34 cellular contexts compared by ENCODE assay signal in genomic region chr10:30630571-30630970, GRCh38. TPM values are rescaled to one million over a fixed set of nuclear protein-coding genes. Genes with fewer than 3 reads are reported as not detected.
DNase-seq lines count a peak whose midpoint lies in the region; ATAC-seq and TF ChIP-seq lines count a peak whose summit lies in the region.
"Had no signal": no experiment of that assay in that cellular context is flagged by ENCODE, and none has a peak within 500 bp of the region (broad histone marks: within the 10 kb centered on the region; RNA-seq: fewer than 3 reads in every experiment).

No MANE protein-coding gene starts in this region.

- H2AFZ ChIP-seq in MM.1S (ENCODE audit: low read length) = peak overlapping the region; percentile 20; the same call in 1 of the 2 replicates
- H2AFZ ChIP-seq: neural progenitor cell had no signal

- H3K9me2 ChIP-seq in MM.1S (replicated peaks; ENCODE audit: insufficient read depth, low read length) = no peaks in the 10 kb centered on the region

- peak overlapping the region; percentile 32 for H3K4me2 ChIP-seq in MM.1S (ENCODE audit: low read depth, low read length)
- H3K4me2 ChIP-seq: neural progenitor cell had no signal

- no peak overlapping the region for H3K27ac Mint-ChIP-seq in activated CD4-positive, alpha-beta T cell treated with anti-CD3 and anti-CD28 coated beads, Interleukin-2, amount 10 ng/mL, durations not matched to agents 24 days and 14 days
- H3K27ac Mint-ChIP-seq: activated CD8-positive, alpha-beta T cell treated with anti-CD3 and anti-CD28 coated beads for 36 hours; activated naive CD4-positive, alpha-beta T cell treated with anti-CD3 and anti-CD28 coated beads, Interleukin-2, amount 50 U/mL, for 24 hours; activated T-helper 17 cell treated with anti-CD3 and anti-CD28 coated beads, Interleukin-2, amount 50 U/mL, for 72 hours; dendritic cell treated with granulocyte-macrophage colony-stimulating factor and Interleukin-4, amounts not matched to agents 40 ng/mL and 50 ng/mL, for 4 days; neural progenitor cell had no signal

- H3K36me3 ChIP-seq in MM.1S (replicated peaks; ENCODE audit: insufficient read depth, low read length) = no peaks in the 10 kb centered on the region
- no peaks in the 10 kb centered on the region for H3K36me3 ChIP-seq in lower lobe of right lung
- no peaks in the 10 kb centered on the region for H3K36me3 ChIP-seq in effector memory CD4-positive, alpha-beta T cell (ENCODE audit: control insufficient read depth, insufficient read depth, low read length)
- H3K36me3 ChIP-seq: MG63, neural progenitor cell, right lobe of liver, SJSA1, uterus had no signal

- no peaks in the 10 kb centered on the region for H3K36me3 Mint-ChIP-seq in activated CD4-positive, alpha-beta T cell treated with anti-CD3 and anti-CD28 coated beads, Interleukin-2, amount 10 ng/mL, durations not matched to agents 24 days and 14 days (ENCODE audit: low read depth)
- H3K36me3 Mint-ChIP-seq: activated naive CD4-positive, alpha-beta T cell treated with anti-CD3 and anti-CD28 coated beads, Interleukin-2, amount 50 U/mL, for 24 hours; neural progenitor cell had no signal

- H3K4me3 ChIP-seq in AG10803 (ENCODE audit: low read length) (no peak overlapping the region), MM.1S (ENCODE audit: low read length) (no peak overlapping the region), epithelial cell of esophagus (ENCODE audit: low read length) (no peak overlapping the region), lower lobe of right lung (no peak overlapping the region)
- no peak overlapping the region for H3K4me3 ChIP-seq in effector memory CD4-positive, alpha-beta T cell (ENCODE audit: insufficient read depth, low read depth, low read length, poor library complexity, severe bottlenecking)
- H3K4me3 ChIP-seq: MG63, neural progenitor cell, right lobe of liver, SJSA1, testis, uterus had no signal

- no peaks in the 10 kb centered on the region for H3K79me2 ChIP-seq in MM.1S (ENCODE audit: low read length)

- ATAC-seq in lower lobe of right lung (no peak), HG03442 (IDR thresholded peaks at IDR 0.05; ENCODE audit: unreplicated experiment) (no peak)
- ATAC-seq: activated CD4-positive, CD25-positive, alpha-beta regulatory T cell treated with anti-CD3 and anti-CD28 coated beads, Interleukin-2, amount 50 U/mL, for 24 hours; activated CD8-positive, alpha-beta T cell treated with anti-CD3 and anti-CD28 coated beads for 36 hours; activated T-helper 17 cell treated with anti-CD3 and anti-CD28 coated beads, Interleukin-2, amount 50 U/mL, for 72 hours; foreskin keratinocyte; left cardiac atrium; right lobe of liver had no signal

- no peak for TF ChIP-seq CTCF in AG10803 (conservative IDR thresholded peaks at IDR 0.05; ENCODE audit: low read length)
- no peak for TF ChIP-seq CTCF in MM.1S (IDR thresholded peaks at IDR 0.05; ENCODE audit: low read length)
- no peak for TF ChIP-seq CTCF in epithelial cell of esophagus (IDR thresholded peaks at IDR 0.05; ENCODE audit: insufficient read depth, low read depth, low read length, missing control alignments)
- TF ChIP-seq CTCF in lower lobe of right lung (IDR thresholded peaks at IDR 0.05) = no peak

- H3K9me3 ChIP-seq in MM.1S (replicated peaks; ENCODE audit: insufficient read depth, low read length) (no peaks in the 10 kb centered on the region), lower lobe of right lung (no peaks in the 10 kb centered on the region)
- no peaks in the 10 kb centered on the region for H3K9me3 ChIP-seq in effector memory CD4-positive, alpha-beta T cell (ENCODE audit: control insufficient read depth, low read length)
- H3K9me3 ChIP-seq: MG63, right lobe of liver, SJSA1, testis, uterus had no signal

- H3K4me1 ChIP-seq in MM.1S (ENCODE audit: low read length) (peaks cover 20% of the 10 kb centered on the region), lower lobe of right lung (no peaks in the 10 kb centered on the region)
- no peaks in the 10 kb centered on the region for H3K4me1 ChIP-seq in effector memory CD4-positive, alpha-beta T cell (ENCODE audit: control insufficient read depth, insufficient read depth, low read length, poor library complexity, severe bottlenecking)
- H3K4me1 ChIP-seq: neural progenitor cell, right lobe of liver, SJSA1, testis, uterus had no signal

- no peaks in the 10 kb centered on the region for H3K9me3 Mint-ChIP-seq in activated CD4-positive, alpha-beta T cell treated with anti-CD3 and anti-CD28 coated beads, Interleukin-2, amount 10 ng/mL, durations not matched to agents 24 days and 14 days
- H3K9me3 Mint-ChIP-seq: activated CD8-positive, alpha-beta T cell treated with anti-CD3 and anti-CD28 coated beads for 36 hours; activated naive CD4-positive, alpha-beta T cell treated with anti-CD3 and anti-CD28 coated beads, Interleukin-2, amount 50 U/mL, for 24 hours; activated T-helper 17 cell treated with anti-CD3 and anti-CD28 coated beads, Interleukin-2, amount 50 U/mL, for 72 hours; dendritic cell treated with granulocyte-macrophage colony-stimulating factor and Interleukin-4, amounts not matched to agents 40 ng/mL and 50 ng/mL, for 4 days; neural progenitor cell had no signal

- H3K4me1 Mint-ChIP-seq in activated CD4-positive, alpha-beta T cell treated with anti-CD3 and anti-CD28 coated beads, Interleukin-2, amount 10 ng/mL, durations not matched to agents 24 days and 14 days = no peaks in the 10 kb centered on the region
- H3K4me1 Mint-ChIP-seq: activated naive CD4-positive, alpha-beta T cell treated with anti-CD3 and anti-CD28 coated beads, Interleukin-2, amount 50 U/mL, for 24 hours; activated T-helper 17 cell treated with anti-CD3 and anti-CD28 coated beads, Interleukin-2, amount 50 U/mL, for 72 hours; neural progenitor cell had no signal

- DNase-seq in AG10803 (ENCODE audit: low read depth) (peak; percentile 25), MM.1S (peak; percentile 86), epithelial cell of esophagus (ENCODE audit: low read depth) (peak; percentile 39), lower lobe of right lung (no peak), GF-D8 (lab: John Stamatoyannopoulos, UW) (no peak)
- DNase-seq in effector memory CD4-positive, alpha-beta T cell = no peak
- DNase-seq in activated CD4-positive, alpha-beta T cell treated with anti-CD3 and anti-CD28 coated beads, Interleukin-2, amount 10 ng/mL, durations not matched to agents 24 days and 14 days = no peak
- DNase-seq: activated CD8-positive, alpha-beta T cell treated with anti-CD3 and anti-CD28 coated beads for 36 hours; aorta; caudate nucleus; DMS153; foreskin keratinocyte; left cardiac atrium; mammary epithelial cell; MG63; NCI-H1417; NCI-H2029 treated with DMSO at 0.1 percent for 48 hours; NCI-H69; posterior cingulate gyrus; right lobe of liver; stimulated activated naive CD4-positive, alpha-beta T cell; T-helper 1 cell; testis; uterus had no signal

- intact Hi-C loops in lower lobe of right lung (cut with DNase I) = no loop called here
- intact Hi-C loops in activated CD4-positive, alpha-beta T cell treated with anti-CD3 and anti-CD28 coated beads, Interleukin-2, amount 10 ng/mL, durations not matched to agents 24 days and 14 days (cut with micrococcal nuclease) = no loop called here

- H3K27me3 Mint-ChIP-seq in activated CD4-positive, alpha-beta T cell treated with anti-CD3 and anti-CD28 coated beads, Interleukin-2, amount 10 ng/mL, durations not matched to agents 24 days and 14 days = peaks cover 32% of the 10 kb centered on the region

- no peak overlapping the region for H3K4me3 Mint-ChIP-seq in activated CD4-positive, alpha-beta T cell treated with anti-CD3 and anti-CD28 coated beads, Interleukin-2, amount 10 ng/mL, durations not matched to agents 24 days and 14 days
- H3K4me3 Mint-ChIP-seq: activated CD8-positive, alpha-beta T cell treated with anti-CD3 and anti-CD28 coated beads for 36 hours; activated naive CD4-positive, alpha-beta T cell treated with anti-CD3 and anti-CD28 coated beads, Interleukin-2, amount 50 U/mL, for 24 hours; activated T-helper 17 cell treated with anti-CD3 and anti-CD28 coated beads, Interleukin-2, amount 50 U/mL, for 72 hours; dendritic cell treated with granulocyte-macrophage colony-stimulating factor and Interleukin-4, amounts not matched to agents 40 ng/mL and 50 ng/mL, for 4 days; neural progenitor cell had no signal

- H3F3A ChIP-seq in MM.1S (ENCODE audit: insufficient read depth, low read length) = peaks cover 7% of the 10 kb centered on the region; the same call in 1 of the 2 replicates

- no peaks in the 10 kb centered on the region for H4K20me1 ChIP-seq in MM.1S (ENCODE audit: insufficient read depth, low read length)

- H3K27me3 ChIP-seq in MM.1S (replicated peaks; ENCODE audit: insufficient read depth, low read length) = no peaks in the 10 kb centered on the region
- no peaks in the 10 kb centered on the region for H3K27me3 ChIP-seq in lower lobe of right lung (ENCODE audit: low read depth)
- H3K27me3 ChIP-seq in effector memory CD4-positive, alpha-beta T cell (replicated peaks; ENCODE audit: control insufficient read depth, insufficient read depth, low read length, poor library complexity, severe bottlenecking) = no peaks in the 10 kb centered on the region
- H3K27me3 ChIP-seq: MG63, neural progenitor cell, right lobe of liver, SJSA1, testis, uterus had no signal

- peak overlapping the region; percentile 66; the same call in 1 of the 2 replicates for H3K27ac ChIP-seq in MM.1S (ENCODE audit: low read length)
- peak overlapping the region; percentile 24 for H3K27ac ChIP-seq in lower lobe of right lung
- no peak overlapping the region for H3K27ac ChIP-seq in effector memory CD4-positive, alpha-beta T cell (ENCODE audit: insufficient read depth, low read length, poor library complexity, severe bottlenecking)
- H3K27ac ChIP-seq: foreskin keratinocyte, neural progenitor cell, right lobe of liver, SJSA1, testis, uterus had no signal

- H3K9ac ChIP-seq in MM.1S (ENCODE audit: low read length) = peak overlapping the region; percentile 17; the same call in 1 of the 2 replicates
- H3K9ac ChIP-seq: neural progenitor cell had no signal

RNA-seq across cellular contexts. Expression of gene LYZL2, which starts 1.0 kb away (rescaled TPM):
- total RNA-seq in lower lobe of right lung = not detected
- not detected in 2 replicates for total RNA-seq in activated CD4-positive, alpha-beta T cell treated with anti-CD3 and anti-CD28 coated beads, Interleukin-2, amount 10 ng/mL, durations not matched to agents 24 days and 14 days
- total RNA-seq: activated CD8-positive, alpha-beta T cell treated with anti-CD3 and anti-CD28 coated beads for 36 hours; activated T-helper 17 cell treated with anti-CD3 and anti-CD28 coated beads, Interleukin-2, amount 50 U/mL, for 72 hours; aorta; foreskin keratinocyte; G401; H1; left cardiac atrium; mammary epithelial cell; right lobe of liver; RPMI7951; SJSA1; uterus had no signal

Comparison
In these comparisons a context has a peak if more than half of its experiments do, and no peak if none do; other contexts are left out.
1. DNase-seq: peak in AG10803 (single experiment), MM.1S (single experiment) and epithelial cell of esophagus (single experiment); none in lower lobe of right lung (single experiment), GF-D8 (single experiment), effector memory CD4-positive, alpha-beta T cell (0 of 3) and activated CD4-positive, alpha-beta T cell treated with anti-CD3 and anti-CD28 coated beads, Interleukin-2, amount 10 ng/mL, durations not matched to agents 24 days and 14 days (single experiment).